ENCODE assay signal across 22 cellular contexts in the genomic region with DNA sequence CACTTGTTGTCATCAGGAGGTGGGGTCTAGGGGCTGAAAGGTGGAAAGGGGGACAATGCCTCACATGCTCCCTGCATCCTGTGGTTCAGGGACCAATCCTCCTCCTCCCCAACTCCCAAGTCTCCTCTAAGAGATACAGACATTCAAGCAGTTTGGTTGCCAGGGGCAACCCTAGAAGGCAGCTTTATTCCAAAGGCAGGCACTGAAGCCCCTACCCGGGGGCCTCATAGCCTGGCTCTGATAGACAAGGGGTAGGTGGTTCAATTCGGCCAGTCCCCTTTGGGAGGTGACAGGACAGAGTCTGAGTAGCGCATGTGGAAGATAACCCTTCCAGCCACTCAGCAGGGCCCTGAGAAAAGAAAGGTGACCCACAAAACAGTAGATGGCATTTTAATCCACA. TPM values are rescaled to one million over a fixed set of nuclear protein-coding genes. Genes with fewer than 3 reads are reported as not detected.
A peak's percentile ranks its signal among the peaks of the same experiment; 100 is the strongest.
DNase-seq lines count a peak whose midpoint lies in the region; ATAC-seq, FAIRE-seq and TF ChIP-seq lines count a peak whose summit lies in the region.
"Had no signal": no experiment of that assay in that cellular context is flagged by ENCODE, and none has a peak within 500 bp of the region (broad histone marks: within the 10 kb centered on the region; RNA-seq: fewer than 3 reads in every experiment).

No MANE protein-coding gene starts in this region.

- FAIRE-seq in H1 (lab: Jason Lieb, UNC) = no peak
- FAIRE-seq: A204.1, GM12878, GM18507, H54 had no signal

- H3K36me3 ChIP-seq in H1 (ENCODE audit: control insufficient read depth in 2 of 4, insufficient read depth in 4 of 4, low read length in 3 of 4) = no peaks in the 10 kb centered on the region
- H3K36me3 ChIP-seq in suprapubic skin = no peaks in the 10 kb centered on the region

- no peak overlapping the region for H3K4ac ChIP-seq in H1 (replicated peaks; ENCODE audit: insufficient read length, low read depth, low read length)

- H4K91ac ChIP-seq in H1 (replicated peaks; ENCODE audit: insufficient read length, low read length) = no peak overlapping the region

- no peak overlapping the region for H2BK120ac ChIP-seq in H1 (replicated peaks; ENCODE audit: low read depth, low read length)

- H3K4me1 Mint-ChIP-seq in activated naive CD8-positive, alpha-beta T cell treated with anti-CD3 and anti-CD28 coated beads, Interleukin-2, amount 10 ng/mL, durations not matched to agents 7 days and 5 days = peaks cover 12% of the 10 kb centered on the region
- H3K4me1 Mint-ChIP-seq in activated naive CD8-positive, alpha-beta T cell treated with anti-CD3 and anti-CD28 coated beads, Interleukin-2, amount 50 U/mL, for 24 hours = peaks cover 29% of the 10 kb centered on the region
- peaks cover 72% of the 10 kb centered on the region for H3K4me1 Mint-ChIP-seq in nephron progenitor cell

- TF ChIP-seq POLR2A in H1 (IDR thresholded peaks at IDR 0.05; ENCODE audit: control extremely low read depth in 1 of 2, low read depth in 2 of 2, low read length in 2 of 2) = no peak
- TF ChIP-seq POLR2A in suprapubic skin (IDR thresholded peaks at IDR 0.05) = no peak

- no peaks in the 10 kb centered on the region for H3K27me3 ChIP-seq in H1 (replicated peaks in 1 of 4; ENCODE audit: control insufficient read depth in 3 of 4, extremely low read depth in 1 of 4, insufficient read depth in 3 of 4, low read length in 3 of 4)
- H3K27me3 ChIP-seq in suprapubic skin = no peaks in the 10 kb centered on the region

- no peaks in the 10 kb centered on the region for H3K9me3 Mint-ChIP-seq in activated naive CD8-positive, alpha-beta T cell treated with anti-CD3 and anti-CD28 coated beads, Interleukin-2, amount 10 ng/mL, durations not matched to agents 7 days and 5 days
- no peaks in the 10 kb centered on the region for H3K9me3 Mint-ChIP-seq in activated naive CD8-positive, alpha-beta T cell treated with anti-CD3 and anti-CD28 coated beads, Interleukin-2, amount 50 U/mL, for 24 hours
- H3K9me3 Mint-ChIP-seq in nephron progenitor cell = no peaks in the 10 kb centered on the region

- no peak overlapping the region for H2BK12ac ChIP-seq in H1 (ENCODE audit: low read depth, low read length)

- H2AK5ac ChIP-seq in H1 (ENCODE audit: low read depth, low read length) = no peak overlapping the region

- H2AFZ ChIP-seq in H1 (ENCODE audit: low read length) = no peak overlapping the region; the same call in 1 of the 2 replicates

- H3K4me3 Mint-ChIP-seq in activated naive CD8-positive, alpha-beta T cell treated with anti-CD3 and anti-CD28 coated beads, Interleukin-2, amount 10 ng/mL, durations not matched to agents 7 days and 5 days = no peak overlapping the region
- no peak overlapping the region for H3K4me3 Mint-ChIP-seq in activated naive CD8-positive, alpha-beta T cell treated with anti-CD3 and anti-CD28 coated beads, Interleukin-2, amount 50 U/mL, for 24 hours
- H3K4me3 Mint-ChIP-seq in nephron progenitor cell = no peak overlapping the region

- H3K4me1 ChIP-seq in H1 (replicated peaks in 1 of 4; ENCODE audit: control insufficient read depth in 3 of 4, insufficient read depth in 4 of 4, low read length in 3 of 4) (peaks cover 0 to 17% (median 13%) of the 10 kb centered on the region in 4 experiments; a peak in 6 of 7 replicates), suprapubic skin (peaks cover 63% of the 10 kb centered on the region)

- TF ChIP-seq CTCF in H1 (IDR thresholded peaks at IDR 0.05; ENCODE audit: control extremely low read depth in 1 of 3, insufficient read depth in 1 of 3, low read depth in 1 of 3, low read length in 3 of 3) (no peak), nephron progenitor cell (IDR thresholded peaks at IDR 0.05) (no peak), suprapubic skin (IDR thresholded peaks at IDR 0.05) (no peak)

- H4K5ac ChIP-seq in H1 (ENCODE audit: insufficient read length, low read depth, low read length) = no peak overlapping the region

- POLR2A ChIA-PET in activated naive CD8-positive, alpha-beta T cell treated with anti-CD3 and anti-CD28 coated beads, Interleukin-2, amount 10 ng/mL, durations not matched to agents 7 days and 5 days (lab: Charles Lee) = no interaction called here
- POLR2A ChIA-PET in H1 (lab: Charles Lee; ENCODE audit: partially characterized antibody) = interaction anchor here (1.6 to 2.4 kb wide), 2 partner anchors 31 to 35 kb away, joined by 4 to 9 read pairs; a partner anchor contains a TSS

- no peak overlapping the region for H3K9ac ChIP-seq in H1 (replicated peaks in 1 of 4; ENCODE audit: extremely low read depth in 1 of 4, low read depth in 3 of 4, low read length in 3 of 4)

- no peak overlapping the region for H3K4me2 ChIP-seq in H1 (ENCODE audit: insufficient read depth in 1 of 2, low read depth in 2 of 2, low read length in 2 of 2)

- peaks cover 62% of the 10 kb centered on the region for H3K27me3 Mint-ChIP-seq in activated naive CD8-positive, alpha-beta T cell treated with anti-CD3 and anti-CD28 coated beads, Interleukin-2, amount 10 ng/mL, durations not matched to agents 7 days and 5 days
- H3K27me3 Mint-ChIP-seq in activated naive CD8-positive, alpha-beta T cell treated with anti-CD3 and anti-CD28 coated beads, Interleukin-2, amount 50 U/mL, for 24 hours = peaks cover 56% of the 10 kb centered on the region
- H3K27me3 Mint-ChIP-seq in nephron progenitor cell (ENCODE audit: low read depth, poor library complexity) = peaks cover 13% of the 10 kb centered on the region

- TF ChIP-seq EP300 in H1 (IDR thresholded peaks at IDR 0.05; ENCODE audit: borderline replicate concordance in 1 of 2, low read depth in 2 of 2, low read length in 2 of 2) = no peak
- no peak for TF ChIP-seq EP300 in suprapubic skin (IDR thresholded peaks at IDR 0.05)

- CTCF ChIA-PET in H1 (lab: Charles Lee; ENCODE audit: partially characterized antibody) = interaction anchor here (1.0 to 5.6 kb wide), 4 partner anchors 9 to 59 kb away, joined by 3 to 60 read pairs (median 14); no protein-coding TSS in a partner anchor

- no peaks in the 10 kb centered on the region for H4K20me1 ChIP-seq in H1 (replicated peaks in 1 of 2; ENCODE audit: control insufficient read depth in 1 of 2, insufficient read depth in 2 of 2, low read length in 2 of 2)

- H3K56ac ChIP-seq in H1 (replicated peaks; ENCODE audit: insufficient read length, low read depth, low read length) = no peak overlapping the region

- H3K23ac ChIP-seq in H1 (ENCODE audit: insufficient read length) = no peak overlapping the region

- ATAC-seq in activated naive CD8-positive, alpha-beta T cell treated with anti-CD3 and anti-CD28 coated beads, Interleukin-2, amount 10 ng/mL, durations not matched to agents 7 days and 5 days (ENCODE audit: low read depth) = no peak
- ATAC-seq in activated naive CD8-positive, alpha-beta T cell treated with anti-CD3 and anti-CD28 coated beads, Interleukin-2, amount 50 U/mL, for 24 hours = no peak
- no peak for ATAC-seq in HG03565 (IDR thresholded peaks at IDR 0.05; ENCODE audit: unreplicated experiment)
- ATAC-seq in HG02840 (IDR thresholded peaks at IDR 0.05; ENCODE audit: low FRiP score, unreplicated experiment) = no peak
- ATAC-seq: GM12878 had no signal

- H3K79me1 ChIP-seq in H1 (ENCODE audit: low read depth, low read length) = no peaks in the 10 kb centered on the region

- H3K23me2 ChIP-seq in H1 (ENCODE audit: low read depth, low read length) = peaks cover 7% of the 10 kb centered on the region; the same call in 1 of the 2 replicates

- H3K27ac ChIP-seq in H1 (ENCODE audit: low read depth, low read length) (no peak overlapping the region), suprapubic skin (no peak overlapping the region)

- no peak overlapping the region for H4K8ac ChIP-seq in H1 (ENCODE audit: extremely low read depth, insufficient read depth, low read length)

- H2BK15ac ChIP-seq in H1 (ENCODE audit: low read length) = 0 out of 2 replicates have a peak overlapping the region, but pooled peaks have one; percentile 9

- no peaks in the 10 kb centered on the region for H3K79me2 ChIP-seq in H1 (ENCODE audit: control insufficient read depth in 1 of 2, insufficient read depth in 2 of 2, low read length in 2 of 2)

- H3K18ac ChIP-seq in H1 (ENCODE audit: extremely low read depth, low read length) = no peak overlapping the region

- H3K9me3 ChIP-seq in H1 (ENCODE audit: insufficient read depth in 2 of 2, low read depth in 1 of 2, low read length in 1 of 2) = no peaks in the 10 kb centered on the region
- H3K9me3 ChIP-seq in suprapubic skin = no peaks in the 10 kb centered on the region

- DNase-seq in activated naive CD8-positive, alpha-beta T cell treated with anti-CD3 and anti-CD28 coated beads, Interleukin-2, amount 10 ng/mL, durations not matched to agents 7 days and 5 days = no peak
- DNase-seq in activated naive CD8-positive, alpha-beta T cell treated with anti-CD3 and anti-CD28 coated beads, Interleukin-2, amount 50 U/mL, for 24 hours = no peak
- DNase-seq in H1 (ENCODE audit: low read depth in 1 of 2, low spot score in 2 of 2) (no peak), nephron progenitor cell (peak; percentile 15), suprapubic skin (ENCODE audit: low spot score in 2 of 2) (peak; percentile 16 to 60), NCI-H2029 (lab: John Stamatoyannopoulos, UW) (no peak)
- DNase-seq: GDM1; Karpas-422; MM.1S; NCI-H1092 treated with DMSO at 0.1 percent for 48 hours; NCI-H1694; NCI-H2107; NCI-H446; NK-92 treated with Interleukin-12 subunit alpha and Interleukin-12 subunit beta, amount 100 ng/mL, for 24 hours; RPMI8226; SIG-M5 had no signal

- TF ChIP-seq RAD21 in H1 (IDR thresholded peaks at IDR 0.05 in 1 of 2, conservative IDR thresholded peaks at IDR 0.05 in 1 of 2; ENCODE audit: low read depth in 2 of 2, low read length in 2 of 2) = no peak

- no peak overlapping the region for H2BK5ac ChIP-seq in H1 (ENCODE audit: low read depth, low read length)

- peak overlapping the region; percentile 36 for H3K27ac Mint-ChIP-seq in activated naive CD8-positive, alpha-beta T cell treated with anti-CD3 and anti-CD28 coated beads, Interleukin-2, amount 10 ng/mL, durations not matched to agents 7 days and 5 days
- no peak overlapping the region for H3K27ac Mint-ChIP-seq in activated naive CD8-positive, alpha-beta T cell treated with anti-CD3 and anti-CD28 coated beads, Interleukin-2, amount 50 U/mL, for 24 hours
- H3K27ac Mint-ChIP-seq in nephron progenitor cell = no peak overlapping the region

- no peak overlapping the region for H3K4me3 ChIP-seq in H1 (ENCODE audit: extremely low read depth in 1 of 4, insufficient read depth in 2 of 4, low read depth in 3 of 4, low read length in 4 of 4)
- no peak overlapping the region for H3K4me3 ChIP-seq in suprapubic skin
- H3K4me3 ChIP-seq: GM12878 had no signal

- H2BK20ac ChIP-seq in H1 (ENCODE audit: low read length) = no peak overlapping the region

- 78% methylated on average over 3 of the region's 3 CpGs; no CpG with 5 or more reads in 1 of the 2 experiments for WGBS in H1 (ENCODE audit: extremely low coverage in 1 of 2, insufficient coverage in 1 of 2, insufficient read length in 1 of 2, insufficient replicate concordance in 2 of 2, low coverage in 1 of 2, low lambda C conversion rate in 2 of 2, missing lambda C conversion rate in 1 of 2), 2 experiments
- 80% methylated on average over 3 of the region's 3 CpGs for WGBS in suprapubic skin

- H3K14ac ChIP-seq in H1 (ENCODE audit: insufficient read length) = no peak overlapping the region

- H3K36me3 Mint-ChIP-seq in activated naive CD8-positive, alpha-beta T cell treated with anti-CD3 and anti-CD28 coated beads, Interleukin-2, amount 10 ng/mL, durations not matched to agents 7 days and 5 days = no peaks in the 10 kb centered on the region
- no peaks in the 10 kb centered on the region for H3K36me3 Mint-ChIP-seq in activated naive CD8-positive, alpha-beta T cell treated with anti-CD3 and anti-CD28 coated beads, Interleukin-2, amount 50 U/mL, for 24 hours (ENCODE audit: low read depth)
- H3K36me3 Mint-ChIP-seq in nephron progenitor cell (ENCODE audit: low read depth) = no peaks in the 10 kb centered on the region

RNA-seq across cellular contexts. Expression of a gene that starts 31.2 kb away (rescaled TPM):
- total RNA-seq in activated naive CD8-positive, alpha-beta T cell treated with anti-CD3 and anti-CD28 coated beads, Interleukin-2, amount 10 ng/mL, durations not matched to agents 7 days and 5 days = 100 to 1,000 TPM; 168 to 183 TPM
- total RNA-seq in H1 (2021; fragmentation: NEBNext Ultra II Directional; extraction: Animal tissue kit (Norgen Biotek cat#: 25700)) = 395 and 396 TPM in 2 replicates
- polyA plus RNA-seq in H1 (2011; rRNA removed) = 175 and 191 TPM in 2 replicates
- polyA plus RNA-seq in H1 (2011; cell fraction: cytosol; rRNA removed) = 234 TPM
- polyA plus RNA-seq in H1 (2011; cell fraction: nucleus; rRNA removed) = 241 TPM
- 278 to 534 TPM (median 326 TPM) in 4 replicates for polyA plus RNA-seq in H1 (2012, experiment 1 of 2)
- polyA plus RNA-seq in H1 (2012, experiment 2 of 2) = 43.2 TPM
- 237 TPM for polyA plus RNA-seq in H1 (2013, experiment 1 of 2)
- polyA plus RNA-seq in H1 (2013, experiment 2 of 2) = 226 TPM
- polyA minus RNA-seq in H1 (2011; rRNA and poly(A)+ RNA removed) = 421 and 480 TPM in 2 replicates
- 298 TPM for polyA minus RNA-seq in H1 (2011; cell fraction: cytosol; rRNA and poly(A)+ RNA removed)
- 278 TPM for polyA minus RNA-seq in H1 (2011; cell fraction: nucleus; rRNA and poly(A)+ RNA removed)
- total RNA-seq in suprapubic skin = 100 to 1,000 TPM; 204 to 252 (median 247) TPM

Comparison
In these comparisons a context has a peak if more than half of its experiments do, and no peak if none do; other contexts are left out.
1. DNase-seq: peak in nephron progenitor cell (single experiment) and suprapubic skin (2 of 2); none in activated naive CD8-positive, alpha-beta T cell treated with anti-CD3 and anti-CD28 coated beads, Interleukin-2, amount 10 ng/mL, durations not matched to agents 7 days and 5 days (single experiment), activated naive CD8-positive, alpha-beta T cell treated with anti-CD3 and anti-CD28 coated beads, Interleukin-2, amount 50 U/mL, for 24 hours (single experiment), H1 (0 of 2) and NCI-H2029 (single experiment).